8 cellular contexts compared by ENCODE assay signal in genomic region chr14:21025374-21026151, GRCh38. TPM values are rescaled to one million over a fixed set of nuclear protein-coding genes. Genes with fewer than 3 reads are reported as not detected.
DNase-seq lines count a peak whose midpoint lies in the region; ATAC-seq, FAIRE-seq and TF ChIP-seq lines count a peak whose summit lies in the region.

No MANE protein-coding gene starts in this region.

- H3K4me1 Mint-ChIP-seq in Caco-2 (ENCODE audit: low read depth, unreplicated experiment) (peaks cover 18% of the 10 kb centered on the region), activated B cell treated with CpG ODN at 0.5 μM for 24 hours (peaks cover 18% of the 10 kb centered on the region), nephron progenitor cell (peaks cover 52% of the 10 kb centered on the region)

- no peaks in the 10 kb centered on the region for H3K27me3 Mint-ChIP-seq in Caco-2 (ENCODE audit: insufficient read depth, unreplicated experiment)
- H3K27me3 Mint-ChIP-seq in activated B cell treated with CpG ODN at 0.5 μM for 24 hours, result peaks cover 24% of the 10 kb centered on the region
- peaks cover 38% of the 10 kb centered on the region for H3K27me3 Mint-ChIP-seq in nephron progenitor cell (ENCODE audit: low read depth, poor library complexity)

- H3K4me3 ChIP-seq in Caco-2 (ENCODE audit: low read depth, low read length), result peak overlapping the region; percentile 73

- CTCF ChIA-PET in Caco-2 (lab: Charles Lee), result interaction anchor here (0.6 kb wide), 1 partner anchor 11 kb away, joined by 3 read pairs; no protein-coding TSS in a partner anchor
- CTCF ChIA-PET in activated B cell treated with CpG ODN at 0.5 μM for 24 hours (lab: Charles Lee), result interaction anchor here (1.1 to 2.6 kb wide), 2 partner anchors 11 kb away, joined by 6 to 12 read pairs; no protein-coding TSS in a partner anchor

- H3K9me3 ChIP-seq in Caco-2, result no peaks in the 10 kb centered on the region

- POLR2A ChIA-PET in Caco-2 (lab: Charles Lee), result interaction anchor here (0.6 kb wide), 1 partner anchor 26 kb away, joined by 6 read pairs; the partner anchor contains the start of gene SLC39A2
- POLR2A ChIA-PET in activated B cell treated with CpG ODN at 0.5 μM for 24 hours (lab: Charles Lee), result no interaction called here

- no peaks in the 10 kb centered on the region for H3K36me3 Mint-ChIP-seq in Caco-2 (ENCODE audit: insufficient read depth, unreplicated experiment)
- peaks cover 2% of the 10 kb centered on the region for H3K36me3 Mint-ChIP-seq in activated B cell treated with CpG ODN at 0.5 μM for 24 hours (ENCODE audit: low read depth)
- peaks cover 19% of the 10 kb centered on the region for H3K36me3 Mint-ChIP-seq in nephron progenitor cell (ENCODE audit: low read depth)

- peak; percentile 6 for ATAC-seq in activated B cell treated with CpG ODN at 0.5 μM for 24 hours (ENCODE audit: low read depth)

- H3K4me3 Mint-ChIP-seq in Caco-2 (ENCODE audit: unreplicated experiment) (peak overlapping the region; percentile 72), activated B cell treated with CpG ODN at 0.5 μM for 24 hours (peak overlapping the region; percentile 88), nephron progenitor cell (peak overlapping the region; percentile 87)

- DNase-seq in Caco-2 (no peak), activated B cell treated with CpG ODN at 0.5 μM for 24 hours (no peak), frontal cortex (ENCODE audit: low spot score in 2 of 2) (peak; percentile 72 to 80), nephron progenitor cell (peak; percentile 76), NCI-H2107 (lab: John Stamatoyannopoulos, UW) (no peak), foreskin melanocyte (no peak), cerebellar nuclear complex (lab: John Stamatoyannopoulos, UW) (no peak)
- DNase-seq in stimulated activated naive CD4-positive, alpha-beta T cell treated with Interleukin-2 at 50 U/mL for 16 hours (lab: John Stamatoyannopoulos, UW), result no peak

- BruUV-seq in Caco-2 (replicated peaks; lab: Mats Ljungman, UMichigan), result no TSS peak

- no peaks in the 10 kb centered on the region for H3K9me3 Mint-ChIP-seq in Caco-2 (ENCODE audit: unreplicated experiment)
- no peaks in the 10 kb centered on the region for H3K9me3 Mint-ChIP-seq in activated B cell treated with CpG ODN at 0.5 μM for 24 hours
- H3K9me3 Mint-ChIP-seq in nephron progenitor cell, result no peaks in the 10 kb centered on the region

- peaks cover 15% of the 10 kb centered on the region for H3K4me1 ChIP-seq in Caco-2

- H3K36me3 ChIP-seq in Caco-2 (ENCODE audit: control insufficient read depth, insufficient read depth, low read length), result no peaks in the 10 kb centered on the region

- no peak for FAIRE-seq in frontal cortex (lab: Jason Lieb, UNC)

- TF ChIP-seq CTCF in Caco-2 (IDR thresholded peaks at IDR 0.05; ENCODE audit: insufficient read depth in 1 of 2, low read depth in 1 of 2, low read length in 1 of 2, severe bottlenecking in 1 of 2, unreplicated experiment in 1 of 2) (no peak), activated B cell treated with CpG ODN at 0.5 μM for 24 hours (IDR thresholded peaks at IDR 0.05) (no peak), nephron progenitor cell (IDR thresholded peaks at IDR 0.05) (no peak)

- H3K27ac Mint-ChIP-seq in Caco-2 (ENCODE audit: unreplicated experiment) (no peak overlapping the region), activated B cell treated with CpG ODN at 0.5 μM for 24 hours (no peak overlapping the region), nephron progenitor cell (peak overlapping the region; percentile 89)

- intact Hi-C loops in Caco-2 (cut with micrococcal nuclease; ENCODE audit: unreplicated experiment), result no loop called here
- intact Hi-C loops in activated B cell treated with CpG ODN at 0.5 μM for 24 hours (cut with micrococcal nuclease), result loop anchor here (1.0 to 2.0 kb wide), 2 partner anchors 45 to 78 kb away; partner anchors contain the start of gene ARHGEF40

- no peaks in the 10 kb centered on the region for H3K27me3 ChIP-seq in Caco-2 (replicated peaks; ENCODE audit: control insufficient read depth, insufficient read depth, low read length)

RNA-seq across cellular contexts. Expression of gene NDRG2, which starts 0.7 kb away (rescaled TPM):
- total RNA-seq in Caco-2 (2022) (16.4 and 17.7 TPM in 2 replicates), activated B cell treated with CpG ODN at 0.5 μM for 24 hours (2.1 and 3.9 TPM in 2 replicates), frontal cortex (92.9 TPM)

RNA-seq across cellular contexts. Expression of gene TPPP2, which starts 4.5 kb away (rescaled TPM):
- total RNA-seq in Caco-2 (2022) (not detected in 2 replicates), activated B cell treated with CpG ODN at 0.5 μM for 24 hours (not detected in 2 replicates), frontal cortex (not detected)

RNA-seq across cellular contexts. Expression of gene RNASE13, which starts 9.0 kb away (rescaled TPM):
- total RNA-seq in Caco-2 (2022) (not detected in 2 replicates), activated B cell treated with CpG ODN at 0.5 μM for 24 hours (not detected in 2 replicates), frontal cortex (not detected)

RNA-seq across cellular contexts. Expression of gene RNASE7, which starts 16.6 kb away (rescaled TPM):
- total RNA-seq in Caco-2 (2022), result not detected in 2 replicates
- total RNA-seq in activated B cell treated with CpG ODN at 0.5 μM for 24 hours, result not detected in 2 replicates
- total RNA-seq in frontal cortex, result not detected

RNA-seq across cellular contexts. Expression of gene SLC39A2, which starts 26.5 kb away (rescaled TPM):
- total RNA-seq in Caco-2 (2022), result 0.81 and 0.88 TPM in 2 replicates
- 0.38 TPM in 1 of 2 replicates, not detected in the other for total RNA-seq in activated B cell treated with CpG ODN at 0.5 μM for 24 hours
- not detected for total RNA-seq in frontal cortex

Comparison
In these comparisons a context has a peak if more than half of its experiments do, and no peak if none do; other contexts are left out.
1. DNase-seq: peak in frontal cortex (2 of 2) and nephron progenitor cell (single experiment); none in Caco-2 (0 of 2), activated B cell treated with CpG ODN at 0.5 μM for 24 hours (single experiment), NCI-H2107 (single experiment), foreskin melanocyte (single experiment), cerebellar nuclear complex (0 of 2) and stimulated activated naive CD4-positive, alpha-beta T cell treated with Interleukin-2 at 50 U/mL for 16 hours (single experiment).
2. Peak in every context shown above with its lines, with median percentiles within 50 percentile points of each other: H3K4me3 Mint-ChIP-seq.